Comparison of ENCODE assay signal across 12 cellular contexts in the genomic region with DNA sequence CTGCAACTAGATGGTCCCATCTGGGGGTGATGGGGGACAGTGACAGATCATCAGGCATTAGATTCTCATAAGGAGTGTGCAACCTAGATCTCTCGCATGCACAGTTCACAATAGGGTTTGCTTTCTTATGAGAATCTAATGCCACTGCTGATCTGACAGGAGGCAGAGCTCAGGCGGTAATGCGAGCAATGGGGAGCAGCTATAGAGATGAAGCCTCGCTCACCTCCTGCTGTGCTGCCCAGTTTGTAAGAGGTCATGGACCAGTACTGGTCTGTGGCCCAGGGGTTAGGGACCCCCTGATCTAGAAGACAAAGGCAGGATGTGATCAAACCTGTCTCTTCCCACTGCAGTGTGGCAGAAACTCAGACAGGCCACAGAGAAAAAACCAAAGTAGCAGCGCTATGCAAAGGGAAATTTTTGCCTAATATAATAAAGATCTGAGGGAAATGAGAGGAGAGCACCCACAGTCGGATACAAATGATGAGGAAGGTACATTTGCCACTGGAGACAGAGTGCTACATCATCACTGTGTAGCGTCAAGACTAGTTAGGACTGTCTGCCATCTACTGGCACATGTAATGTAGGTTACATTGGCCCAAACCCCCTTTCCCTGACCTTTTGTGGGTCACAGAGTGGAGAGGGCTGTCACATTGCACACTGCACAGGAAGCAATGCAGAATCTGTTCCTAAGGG. TPM values are rescaled to one million over a fixed set of nuclear protein-coding genes. Genes with fewer than 3 reads are reported as not detected.
A peak's percentile ranks its signal among the peaks of the same experiment; 100 is the strongest.
DNase-seq lines count a peak whose midpoint lies in the region; ATAC-seq and TF ChIP-seq lines count a peak whose summit lies in the region.
"Had no signal": no experiment of that assay in that cellular context is flagged by ENCODE, and none has a peak within 500 bp of the region (broad histone marks: within the 10 kb centered on the region; RNA-seq: fewer than 3 reads in every experiment).

No MANE protein-coding gene starts in this region.

- H3K36me3 ChIP-seq in OCI-LY1 (ENCODE audit: insufficient read depth, low read length) (peaks cover 30% of the 10 kb centered on the region), Caco-2 (ENCODE audit: control insufficient read depth, insufficient read depth, low read length) (no peaks in the 10 kb centered on the region)
- no peaks in the 10 kb centered on the region for H3K36me3 ChIP-seq in naive thymus-derived CD4-positive, alpha-beta T cell (ENCODE audit: control insufficient read depth in 2 of 3, insufficient read depth in 3 of 3, low read length in 3 of 3)

- H2AFZ ChIP-seq in OCI-LY1 (ENCODE audit: low read length): no peak overlapping the region

- H3K79me2 ChIP-seq in OCI-LY1 (ENCODE audit: insufficient read depth, low read length): peaks cover 11% of the 10 kb centered on the region

- H3K9me3 ChIP-seq in OCI-LY1 (ENCODE audit: low read length) (no peaks in the 10 kb centered on the region), Caco-2 (no peaks in the 10 kb centered on the region)
- H3K9me3 ChIP-seq in naive thymus-derived CD4-positive, alpha-beta T cell (ENCODE audit: control insufficient read depth in 2 of 3, low read length in 3 of 3): peaks cover 0 to 6% (median 0%) of the 10 kb centered on the region in 3 experiments

- DNase-seq in NOMO-1 treated with DMSO at 0.1 percent for 48 hours (lab: John Stamatoyannopoulos, UW; ENCODE audit: unreplicated experiment): peak; percentile 7
- no peak for DNase-seq in NOMO-1 (lab: John Stamatoyannopoulos, UW; ENCODE audit: unreplicated experiment in 2 of 2)
- peak in 1 of 9 donors; percentile 22 for DNase-seq in naive thymus-derived CD4-positive, alpha-beta T cell
- no peak for DNase-seq in T-helper 9 cell
- DNase-seq in NK-92 (lab: John Stamatoyannopoulos, UW; ENCODE audit: unreplicated experiment): no peak
- DNase-seq in Caco-2: no peak
- DNase-seq: activated T-cell treated with anti-CD3 and anti-CD28 coated beads for 4 hours, NCI-H1417 treated with DMSO at 0.1 percent for 48 hours had no signal

- H3K27me3 ChIP-seq in OCI-LY1 (ENCODE audit: insufficient read depth, low read length) (no peaks in the 10 kb centered on the region), Caco-2 (replicated peaks; ENCODE audit: control insufficient read depth, insufficient read depth, low read length) (no peaks in the 10 kb centered on the region)
- no peaks in the 10 kb centered on the region for H3K27me3 ChIP-seq in naive thymus-derived CD4-positive, alpha-beta T cell (ENCODE audit: control insufficient read depth in 2 of 2, insufficient read depth in 2 of 2, low read length in 2 of 2)

- H3K27ac ChIP-seq in OCI-LY1 (ENCODE audit: low read depth, low read length, poor library complexity, severe bottlenecking): peak overlapping the region; percentile 77
- peak overlapping the region; percentile 18 for H3K27ac ChIP-seq in naive thymus-derived CD4-positive, alpha-beta T cell (ENCODE audit: low read depth, low read length)

- CTCF ChIA-PET in naive thymus-derived CD4-positive, alpha-beta T cell (lab: Charles Lee): interaction anchor here (0.7 to 1.0 kb wide), 3 partner anchors 9 to 97 kb away, joined by 3 read pairs; no protein-coding TSS in a partner anchor
- CTCF ChIA-PET in Caco-2 (lab: Charles Lee): no interaction called here

- peaks cover 0 to 17% (median 7%) of the 10 kb centered on the region in 5 donors for H3K36me3 Mint-ChIP-seq in naive thymus-derived CD4-positive, alpha-beta T cell
- H3K36me3 Mint-ChIP-seq in Caco-2 (ENCODE audit: insufficient read depth, unreplicated experiment): no peaks in the 10 kb centered on the region

- BruUV-seq in Caco-2 (replicated peaks; lab: Mats Ljungman, UMichigan): no TSS peak

- H3K9ac ChIP-seq in OCI-LY1 (ENCODE audit: low read length): peak overlapping the region; percentile 48

- no peaks in the 10 kb centered on the region for H3K9me2 ChIP-seq in OCI-LY1 (ENCODE audit: low read depth, low read length)

- intact Hi-C loops in naive thymus-derived CD4-positive, alpha-beta T cell (cut with micrococcal nuclease): loop anchor here in 1 of 2 donors (1.0 to 5.0 kb wide), 2 partner anchors 27 to 553 kb away; no protein-coding TSS in a partner anchor
- intact Hi-C loops in Caco-2 (cut with micrococcal nuclease; ENCODE audit: unreplicated experiment): no loop called here

- H3K4me1 ChIP-seq in OCI-LY1 (ENCODE audit: insufficient read depth, low read length, severe bottlenecking) (peaks cover 60% of the 10 kb centered on the region), Caco-2 (no peaks in the 10 kb centered on the region)
- H3K4me1 ChIP-seq in naive thymus-derived CD4-positive, alpha-beta T cell (ENCODE audit: control insufficient read depth in 2 of 2, insufficient read depth in 2 of 2, low read length in 2 of 2): peaks cover 0 to 40% of the 10 kb centered on the region in 2 donors

- peaks cover 0 to 5% (median 0%) of the 10 kb centered on the region in 5 donors for H3K27me3 Mint-ChIP-seq in naive thymus-derived CD4-positive, alpha-beta T cell
- peaks cover 7% of the 10 kb centered on the region for H3K27me3 Mint-ChIP-seq in Caco-2 (ENCODE audit: insufficient read depth, unreplicated experiment)

- peaks cover 35 to 73% (median 70%) of the 10 kb centered on the region in 7 donors for H3K4me1 Mint-ChIP-seq in naive thymus-derived CD4-positive, alpha-beta T cell
- H3K4me1 Mint-ChIP-seq in Caco-2 (ENCODE audit: low read depth, unreplicated experiment): no peaks in the 10 kb centered on the region

- TF ChIP-seq CTCF in OCI-LY1 (IDR thresholded peaks at IDR 0.05; ENCODE audit: low read length) (peak; percentile 66), Caco-2 (IDR thresholded peaks at IDR 0.05; ENCODE audit: insufficient read depth in 1 of 2, low read depth in 1 of 2, low read length in 1 of 2, severe bottlenecking in 1 of 2, unreplicated experiment in 1 of 2) (peak in 1 of 2 experiments; percentile 23)

- no peaks in the 10 kb centered on the region for H4K20me1 ChIP-seq in OCI-LY1 (ENCODE audit: insufficient read depth, low read length)

- peak; percentile 23 for ATAC-seq in GM21576 (IDR thresholded peaks at IDR 0.05; ENCODE audit: unreplicated experiment)
- ATAC-seq in naive thymus-derived CD4-positive, alpha-beta T cell: peak; percentile 35
- ATAC-seq: esophagus mucosa had no signal

- H3K4me3 Mint-ChIP-seq in naive thymus-derived CD4-positive, alpha-beta T cell: peak overlapping the region in 1 of 10 donors; percentile 49
- no peak overlapping the region for H3K4me3 Mint-ChIP-seq in Caco-2 (ENCODE audit: unreplicated experiment)

- H3K9me3 Mint-ChIP-seq in naive thymus-derived CD4-positive, alpha-beta T cell: peaks cover 0 to 22% (median 4%) of the 10 kb centered on the region in 11 donors
- H3K9me3 Mint-ChIP-seq in Caco-2 (ENCODE audit: unreplicated experiment): no peaks in the 10 kb centered on the region

- H3K4me3 ChIP-seq in OCI-LY1 (ENCODE audit: low read depth, low read length, poor library complexity, severe bottlenecking) (peak overlapping the region; percentile 47), Caco-2 (ENCODE audit: low read depth, low read length) (no peak overlapping the region)
- H3K4me3 ChIP-seq in naive thymus-derived CD4-positive, alpha-beta T cell (ENCODE audit: low read length): no peak overlapping the region

- H3K27ac Mint-ChIP-seq in naive thymus-derived CD4-positive, alpha-beta T cell: peak overlapping the region in 7 of 9 donors; percentile 45 to 82 (median 74)
- no peak overlapping the region for H3K27ac Mint-ChIP-seq in Caco-2 (ENCODE audit: unreplicated experiment)

- POLR2A ChIA-PET in naive thymus-derived CD4-positive, alpha-beta T cell (lab: Charles Lee): interaction anchor here (1.1 to 1.2 kb wide), 2 partner anchors 29 to 75 kb away, joined by 3 to 4 read pairs; no protein-coding TSS in a partner anchor
- POLR2A ChIA-PET in Caco-2 (lab: Charles Lee): no interaction called here

- H3F3A ChIP-seq in OCI-LY1 (ENCODE audit: insufficient read depth, low read length): peaks cover 8% of the 10 kb centered on the region; the same call in 1 of the 2 replicates

- H3K4me2 ChIP-seq in OCI-LY1 (ENCODE audit: low read length): peak overlapping the region; percentile 56

RNA-seq across cellular contexts. Expression of gene LY86, which starts 4.1 kb away (rescaled TPM):
- 10 to 100 TPM in 2 of 5 experiments, 1 to 10 TPM in 3; 1.5 to 19.6 (median 4.5) TPM for total RNA-seq in naive thymus-derived CD4-positive, alpha-beta T cell
- polyA plus RNA-seq in naive thymus-derived CD4-positive, alpha-beta T cell: 1 to 10 TPM; 5.4 to 9.7 TPM
- not detected in 2 replicates for total RNA-seq in Caco-2 (2022)
- total RNA-seq: pulmonary artery endothelial cell had no signal
